Comparison of ENCODE assay signal across 8 cellular contexts in the genomic region with DNA sequence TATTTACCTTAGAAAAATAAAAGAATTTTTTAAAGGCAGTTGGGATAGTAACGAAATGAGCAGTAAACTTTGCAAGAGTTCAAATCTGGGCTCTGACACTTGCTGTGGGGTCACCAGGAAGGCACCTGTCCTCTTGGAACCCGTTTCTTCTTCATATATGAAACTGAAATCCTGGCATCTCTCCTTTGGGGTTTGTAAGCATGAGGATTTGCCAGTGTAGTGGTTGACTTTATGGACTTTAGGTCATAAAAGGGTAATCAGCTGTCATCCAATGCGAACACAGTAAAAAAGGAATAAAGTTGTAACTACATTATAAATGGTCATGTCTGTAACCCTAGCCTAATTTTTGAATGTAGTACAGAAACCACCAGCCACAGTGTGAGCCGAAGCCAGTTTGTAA. TPM values are rescaled to one million over a fixed set of nuclear protein-coding genes. Genes with fewer than 3 reads are reported as not detected.
DNase-seq lines count a peak whose midpoint lies in the region; ATAC-seq, FAIRE-seq and TF ChIP-seq lines count a peak whose summit lies in the region.

No MANE protein-coding gene starts in this region.

- WGBS in right cardiac atrium = 17% methylated on average over 4 of the region's 4 CpGs
- 1 to 12% (median 2%) methylated on average over 4 of the region's 4 CpGs for WGBS in small intestine, 3 donors

- H3K27ac ChIP-seq in VCaP = peak overlapping the region; percentile 96
- H3K27ac ChIP-seq in right cardiac atrium (ENCODE audit: low read length) = no peak overlapping the region
- H3K27ac ChIP-seq in small intestine (ENCODE audit: low read depth in 1 of 2, low read length in 1 of 2) = peak overlapping the region; percentile 96 to 98

- DNase-seq in HAP-1 (ENCODE audit: low spot score in 2 of 2) (no peak), right cardiac atrium (no peak), small intestine (peak; percentile 61), cortex of kidney (lab: John Stamatoyannopoulos, UW) (no peak)

- H3K27me3 ChIP-seq in HAP-1 (ENCODE audit: low read depth) = no peaks in the 10 kb centered on the region
- no peaks in the 10 kb centered on the region for H3K27me3 ChIP-seq in right cardiac atrium (ENCODE audit: control insufficient read depth, insufficient read depth)
- H3K27me3 ChIP-seq in small intestine (ENCODE audit: control insufficient read depth in 2 of 2, insufficient read depth in 2 of 2, low read length in 2 of 2) = no peaks in the 10 kb centered on the region

- no peak for TF ChIP-seq CTCF in VCaP (conservative IDR thresholded peaks at IDR 0.05)

- FAIRE-seq in small intestine (lab: Jason Lieb, UNC) = no peak

- H3K4me3 ChIP-seq in HAP-1 (peak overlapping the region; percentile 76), right cardiac atrium (ENCODE audit: low read length) (peak overlapping the region; percentile 86), small intestine (ENCODE audit: low read depth in 1 of 2, low read length in 2 of 2) (peak overlapping the region; percentile 99)

- H3K36me3 ChIP-seq in HAP-1 (replicated peaks) (no peaks in the 10 kb centered on the region), small intestine (ENCODE audit: control insufficient read depth in 2 of 2, insufficient read depth in 2 of 2, low read length in 2 of 2) (no peaks in the 10 kb centered on the region)

- H3K4me1 ChIP-seq in HAP-1 = peaks cover 30% of the 10 kb centered on the region
- H3K4me1 ChIP-seq in right cardiac atrium (ENCODE audit: control insufficient read depth, insufficient read depth, low read length) = peaks cover 5% of the 10 kb centered on the region
- peaks cover 2 to 14% of the 10 kb centered on the region in 2 donors for H3K4me1 ChIP-seq in small intestine (ENCODE audit: control insufficient read depth in 2 of 2, insufficient read depth in 1 of 2, low read depth in 1 of 2, low read length in 1 of 2)

- H3K9me3 ChIP-seq in HAP-1 (no peaks in the 10 kb centered on the region), right cardiac atrium (ENCODE audit: control insufficient read depth, low read length) (no peaks in the 10 kb centered on the region), small intestine (ENCODE audit: control insufficient read depth, low read depth) (no peaks in the 10 kb centered on the region)

- intact Hi-C loops in right cardiac atrium (cut with DNase I) = no loop called here

- in situ Hi-C loops in HAP-1 (cut with MboI; ENCODE audit: low sequenced_read_pairs) = no loop called here

- ATAC-seq in right cardiac atrium (no peak), HG03196 (IDR thresholded peaks at IDR 0.05; ENCODE audit: unreplicated experiment) (no peak), HG03457 (IDR thresholded peaks at IDR 0.05; ENCODE audit: unreplicated experiment) (no peak), GM19455 (IDR thresholded peaks at IDR 0.05; ENCODE audit: unreplicated experiment) (no peak)

RNA-seq across cellular contexts. Expression of a gene that starts 1.3 kb away (rescaled TPM):
- total RNA-seq in right cardiac atrium = 10 to 100 TPM; 45.3 to 57.3 (median 48.2) TPM
- polyA plus RNA-seq in right cardiac atrium = 22.9 TPM
- 10 to 100 TPM; 36.3 to 41.8 (median 39.4) TPM for polyA plus RNA-seq in small intestine
